ENCODE assay signal across 23 cellular contexts in genomic region chr16:27291722-27292240, GRCh38. TPM values are rescaled to one million over a fixed set of nuclear protein-coding genes. Genes with fewer than 3 reads are reported as not detected.
DNase-seq lines count a peak whose midpoint lies in the region; ATAC-seq and TF ChIP-seq lines count a peak whose summit lies in the region.
"Had no signal": no experiment of that assay in that cellular context is flagged by ENCODE, and none has a peak within 500 bp of the region (broad histone marks: within the 10 kb centered on the region; RNA-seq: fewer than 3 reads in every experiment).

No MANE protein-coding gene starts in this region.

- POLR2A ChIA-PET in activated CD4-positive, alpha-beta memory T cell treated with anti-CD3 and anti-CD28 coated beads for 36 hours (lab: Charles Lee) = no interaction called here
- POLR2A ChIA-PET in activated CD4-positive, alpha-beta memory T cell treated with anti-CD3 and anti-CD28 coated beads, Interleukin-2, amount 10 ng/mL, durations not matched to agents 7 days and 5 days (lab: Charles Lee) = interaction anchor here (3.6 kb wide), 1 partner anchor 26 kb away, joined by 49 read pairs; no protein-coding TSS in a partner anchor
- POLR2A ChIA-PET in IMR-90 (lab: Charles Lee; ENCODE audit: unreplicated experiment) = no interaction called here

- H2AK9ac ChIP-seq in IMR-90 (replicated peaks; ENCODE audit: low read depth, low read length, poor library complexity) = no peak overlapping the region

- no peak overlapping the region for H3K4ac ChIP-seq in IMR-90 (ENCODE audit: low read depth, low read length)

- no peaks in the 10 kb centered on the region for H3K36me3 ChIP-seq in IMR-90 (ENCODE audit: control insufficient read depth, insufficient read depth, low read length)

- no peak overlapping the region for H3K18ac ChIP-seq in IMR-90 (ENCODE audit: low read depth, low read length)

- dilution Hi-C loops in IMR-90 (cut with HindIII; ENCODE audit: low sequenced_read_pairs, unreplicated experiment) = no loop called here

- H3K4me2 ChIP-seq in IMR-90 (ENCODE audit: low read depth, low read length) = no peak overlapping the region

- TF ChIP-seq RAD21 in IMR-90 (IDR thresholded peaks at IDR 0.05; ENCODE audit: low read length) = no peak

- H2BK20ac ChIP-seq in IMR-90 (ENCODE audit: low read depth, low read length) = no peak overlapping the region

- no peak overlapping the region for H3K56ac ChIP-seq in IMR-90 (ENCODE audit: extremely low read depth, insufficient read depth, low read length)

- H3K27ac Mint-ChIP-seq in activated CD4-positive, alpha-beta memory T cell treated with anti-CD3 and anti-CD28 coated beads for 36 hours = no peak overlapping the region
- no peak overlapping the region for H3K27ac Mint-ChIP-seq in activated CD4-positive, alpha-beta memory T cell treated with anti-CD3 and anti-CD28 coated beads, Interleukin-2, amount 10 ng/mL, durations not matched to agents 7 days and 5 days
- H3K27ac Mint-ChIP-seq in stimulated activated naive B cell treated with anti-CD40 and anti-IgM and Interleukin-4, amounts not matched to agents 10 μg/mL and 1 μg/mL and 100 μg/mL, for 72 hours = peak overlapping the region; percentile 95
- H3K27ac Mint-ChIP-seq: CD4-positive, alpha-beta T cell had no signal

- peak; percentile 2 for DNase-seq in activated CD4-positive, alpha-beta memory T cell treated with anti-CD3 and anti-CD28 coated beads for 36 hours
- DNase-seq in activated CD4-positive, alpha-beta memory T cell treated with anti-CD3 and anti-CD28 coated beads, Interleukin-2, amount 10 ng/mL, durations not matched to agents 7 days and 5 days = no peak
- DNase-seq in IMR-90 (no peak), left lobe of liver (ENCODE audit: low spot score) (peak; percentile 22), NCI-H187 treated with DMSO at 0.1 percent for 48 hours (lab: John Stamatoyannopoulos, UW) (no peak)
- no peak for DNase-seq in stimulated activated naive B cell treated with anti-CD40 and anti-IgM and Interleukin-4, amounts not matched to agents 10 μg/mL and 1 μg/mL and 100 μg/mL, for 72 hours
- DNase-seq: Caco-2; CD4-positive, alpha-beta T cell; DMS 273 treated with DMSO at 0.1 percent for 48 hours; DND-41; GM23248; H9; KBM-7; NCI-H1092; NCI-H1436 treated with DMSO at 0.1 percent for 48 hours; NCI-H2029; NCI-H226; NCI-H510A treated with DMSO at 0.1 percent for 48 hours; NCI-H748 treated with DMSO at 0.1 percent for 48 hours; SIG-M5 had no signal

- H2AFZ ChIP-seq in IMR-90 (replicated peaks; ENCODE audit: low read length, poor library complexity) = no peak overlapping the region
- H2AFZ ChIP-seq: GM23248 had no signal

- no peaks in the 10 kb centered on the region for H3K27me3 ChIP-seq in IMR-90 (ENCODE audit: control insufficient read depth, insufficient read depth, low read length)

- peaks cover 0 to 7% of the 10 kb centered on the region in 2 experiments; a peak in 1 of 4 replicates for H3K79me1 ChIP-seq in IMR-90 (ENCODE audit: low read depth in 1 of 2, low read length in 2 of 2)

- H3K14ac ChIP-seq in IMR-90 (replicated peaks; ENCODE audit: low read depth, low read length) = no peak overlapping the region

- H4K8ac ChIP-seq in IMR-90 (ENCODE audit: low read depth in 2 of 2, low read length in 2 of 2) = no peak overlapping the region

- H4K91ac ChIP-seq in IMR-90 (ENCODE audit: insufficient read depth, low read depth, low read length) = no peak overlapping the region

- in situ Hi-C loops in IMR-90 (cut with MboI; ENCODE audit: low sequenced_read_pairs) = no loop called here

- ATAC-seq in IMR-90 (ENCODE audit: low read depth) (no peak), left lobe of liver (no peak), HG03159 (IDR thresholded peaks at IDR 0.05; ENCODE audit: unreplicated experiment) (no peak)
- no peak for ATAC-seq in stimulated activated naive B cell treated with anti-CD40 and anti-IgM and Interleukin-4, amounts not matched to agents 10 μg/mL and 1 μg/mL and 100 μg/mL, for 72 hours (replicated peaks)
- ATAC-seq: GM12878 had no signal

- no peaks in the 10 kb centered on the region for H3K27me3 Mint-ChIP-seq in activated CD4-positive, alpha-beta memory T cell treated with anti-CD3 and anti-CD28 coated beads for 36 hours
- peaks cover 9% of the 10 kb centered on the region for H3K27me3 Mint-ChIP-seq in activated CD4-positive, alpha-beta memory T cell treated with anti-CD3 and anti-CD28 coated beads, Interleukin-2, amount 10 ng/mL, durations not matched to agents 7 days and 5 days
- no peaks in the 10 kb centered on the region for H3K27me3 Mint-ChIP-seq in stimulated activated naive B cell treated with anti-CD40 and anti-IgM and Interleukin-4, amounts not matched to agents 10 μg/mL and 1 μg/mL and 100 μg/mL, for 72 hours
- H3K27me3 Mint-ChIP-seq: CD4-positive, alpha-beta T cell had no signal

- peaks cover 5% of the 10 kb centered on the region for H3K4me1 ChIP-seq in IMR-90 (ENCODE audit: control insufficient read depth, insufficient read depth, low read length)
- H3K4me1 ChIP-seq: Caco-2 had no signal

- H3K4me3 ChIP-seq in IMR-90 (ENCODE audit: insufficient read depth, low read depth, low read length) = no peak overlapping the region
- H3K4me3 ChIP-seq: GM12878, GM23248 had no signal

- intact Hi-C loops in activated CD4-positive, alpha-beta memory T cell treated with anti-CD3 and anti-CD28 coated beads for 36 hours (cut with micrococcal nuclease) = no loop called here
- intact Hi-C loops in IMR-90 (cut with micrococcal nuclease) = no loop called here

- H3K9me3 ChIP-seq in IMR-90 (ENCODE audit: control insufficient read depth, insufficient read depth, low read length) = no peaks in the 10 kb centered on the region
- H3K9me3 ChIP-seq: Caco-2 had no signal

- H3K9me3 Mint-ChIP-seq in activated CD4-positive, alpha-beta memory T cell treated with anti-CD3 and anti-CD28 coated beads for 36 hours = peaks cover 6% of the 10 kb centered on the region
- peaks cover 6% of the 10 kb centered on the region for H3K9me3 Mint-ChIP-seq in activated CD4-positive, alpha-beta memory T cell treated with anti-CD3 and anti-CD28 coated beads, Interleukin-2, amount 10 ng/mL, durations not matched to agents 7 days and 5 days
- H3K9me3 Mint-ChIP-seq in stimulated activated naive B cell treated with anti-CD40 and anti-IgM and Interleukin-4, amounts not matched to agents 10 μg/mL and 1 μg/mL and 100 μg/mL, for 72 hours = peaks cover 5 to 9% of the 10 kb centered on the region in 2 donors
- H3K9me3 Mint-ChIP-seq: CD4-positive, alpha-beta T cell; H9 had no signal

- H3K27ac ChIP-seq in IMR-90 (ENCODE audit: insufficient read depth, low read length) = no peak overlapping the region
- H3K27ac ChIP-seq: GM23248, RWPE1 had no signal

- peak overlapping the region; percentile 27; the same call in 1 of the 3 replicates for H2BK15ac ChIP-seq in IMR-90 (ENCODE audit: low read depth, low read length)

- 100% methylated on average over 1 of the region's 4 CpGs; no CpG with 5 or more reads in 1 of the 2 experiments for WGBS in IMR-90 (ENCODE audit: extremely low coverage in 2 of 2, insufficient read length in 1 of 2), 2 experiments

- peaks cover 4% of the 10 kb centered on the region for H3K36me3 Mint-ChIP-seq in activated CD4-positive, alpha-beta memory T cell treated with anti-CD3 and anti-CD28 coated beads for 36 hours
- H3K36me3 Mint-ChIP-seq in activated CD4-positive, alpha-beta memory T cell treated with anti-CD3 and anti-CD28 coated beads, Interleukin-2, amount 10 ng/mL, durations not matched to agents 7 days and 5 days (ENCODE audit: low read depth) = peaks cover 9% of the 10 kb centered on the region
- H3K36me3 Mint-ChIP-seq in stimulated activated naive B cell treated with anti-CD40 and anti-IgM and Interleukin-4, amounts not matched to agents 10 μg/mL and 1 μg/mL and 100 μg/mL, for 72 hours = peaks cover 5 to 7% of the 10 kb centered on the region in 2 donors

- no peak overlapping the region for H2BK5ac ChIP-seq in IMR-90 (ENCODE audit: low read depth, low read length, poor library complexity, severe bottlenecking)

- no peak overlapping the region for H3K9ac ChIP-seq in IMR-90 (ENCODE audit: low read depth, low read length)
- H3K9ac ChIP-seq: GM23248 had no signal

- H4K5ac ChIP-seq in IMR-90 (ENCODE audit: low read depth, low read length) = no peak overlapping the region

- no peak for TF ChIP-seq POLR2A in IMR-90 (IDR thresholded peaks at IDR 0.05; ENCODE audit: low read depth, low read length)

- H2BK120ac ChIP-seq in IMR-90 (ENCODE audit: low read depth, low read length) = peak overlapping the region; percentile 16; the same call in 1 of the 2 replicates

- H3K23ac ChIP-seq in IMR-90 (ENCODE audit: low read depth, low read length) = no peak overlapping the region

- H3K9me1 ChIP-seq in IMR-90 (ENCODE audit: insufficient read depth, low read length) = peaks cover 17% of the 10 kb centered on the region

- H3K4me3 Mint-ChIP-seq in activated CD4-positive, alpha-beta memory T cell treated with anti-CD3 and anti-CD28 coated beads for 36 hours = no peak overlapping the region
- H3K4me3 Mint-ChIP-seq in activated CD4-positive, alpha-beta memory T cell treated with anti-CD3 and anti-CD28 coated beads, Interleukin-2, amount 10 ng/mL, durations not matched to agents 7 days and 5 days = no peak overlapping the region
- H3K4me3 Mint-ChIP-seq in stimulated activated naive B cell treated with anti-CD40 and anti-IgM and Interleukin-4, amounts not matched to agents 10 μg/mL and 1 μg/mL and 100 μg/mL, for 72 hours = no peak overlapping the region
- H3K4me3 Mint-ChIP-seq: CD4-positive, alpha-beta T cell; H9 had no signal

- no peak overlapping the region for H2AK5ac ChIP-seq in IMR-90 (ENCODE audit: low read depth, low read length)

- TF ChIP-seq CTCF in IMR-90 (conservative IDR thresholded peaks at IDR 0.05; ENCODE audit: low read depth, low read length) = no peak

- BruUV-seq in IMR-90 (replicated peaks; lab: Mats Ljungman, UMichigan) = no TSS peak

- peaks cover 40% of the 10 kb centered on the region for H3K4me1 Mint-ChIP-seq in activated CD4-positive, alpha-beta memory T cell treated with anti-CD3 and anti-CD28 coated beads for 36 hours (ENCODE audit: low read depth)
- H3K4me1 Mint-ChIP-seq in activated CD4-positive, alpha-beta memory T cell treated with anti-CD3 and anti-CD28 coated beads, Interleukin-2, amount 10 ng/mL, durations not matched to agents 7 days and 5 days = peaks cover 37% of the 10 kb centered on the region
- peaks cover 45 to 70% of the 10 kb centered on the region in 2 donors for H3K4me1 Mint-ChIP-seq in stimulated activated naive B cell treated with anti-CD40 and anti-IgM and Interleukin-4, amounts not matched to agents 10 μg/mL and 1 μg/mL and 100 μg/mL, for 72 hours
- H3K4me1 Mint-ChIP-seq: H9 had no signal

- CTCF ChIA-PET in activated CD4-positive, alpha-beta memory T cell treated with anti-CD3 and anti-CD28 coated beads for 36 hours (lab: Charles Lee) = interaction anchor here (0.6 kb wide), 1 partner anchor 57 kb away, joined by 3 read pairs; no protein-coding TSS in a partner anchor
- CTCF ChIA-PET in activated CD4-positive, alpha-beta memory T cell treated with anti-CD3 and anti-CD28 coated beads, Interleukin-2, amount 10 ng/mL, durations not matched to agents 7 days and 5 days (lab: Charles Lee) = no interaction called here
- CTCF ChIA-PET in IMR-90 (lab: Yijun Ruan, JAX) = no interaction called here

- no peaks in the 10 kb centered on the region for H4K20me1 ChIP-seq in IMR-90 (ENCODE audit: insufficient read depth, low read length)

RNA-seq across cellular contexts. Expression of gene IL4R, which starts 22.0 kb away (rescaled TPM):
- 100 to 1,000 TPM; 146 to 153 TPM for total RNA-seq in activated CD4-positive, alpha-beta memory T cell treated with anti-CD3 and anti-CD28 coated beads for 36 hours
- 100 to 1,000 TPM; 257 to 268 TPM for total RNA-seq in activated CD4-positive, alpha-beta memory T cell treated with anti-CD3 and anti-CD28 coated beads, Interleukin-2, amount 10 ng/mL, durations not matched to agents 7 days and 5 days
- 6.3 and 8.3 TPM in 2 replicates for total RNA-seq in IMR-90 (2012; rRNA removed)
- polyA plus RNA-seq in IMR-90 (2012; rRNA removed) = 18.7 and 21.5 TPM in 2 replicates
- polyA plus RNA-seq in IMR-90 (2012; cell fraction: cytosol; rRNA removed) = 10.3 and 18.0 TPM in 2 replicates
- 32.7 and 42.5 TPM in 2 replicates for polyA plus RNA-seq in IMR-90 (2012; cell fraction: nucleus; rRNA removed; ENCODE audit: low replicate concordance)
- total RNA-seq in left lobe of liver = 51.4 TPM

RNA-seq across cellular contexts. Expression of gene NSMCE1, which starts 23.2 kb away (rescaled TPM):
- total RNA-seq in activated CD4-positive, alpha-beta memory T cell treated with anti-CD3 and anti-CD28 coated beads for 36 hours = 100 to 1,000 TPM; 120 to 121 TPM
- total RNA-seq in activated CD4-positive, alpha-beta memory T cell treated with anti-CD3 and anti-CD28 coated beads, Interleukin-2, amount 10 ng/mL, durations not matched to agents 7 days and 5 days = 100 to 1,000 TPM; 100 to 106 TPM
- total RNA-seq in IMR-90 (2012; rRNA removed) (120 and 130 TPM in 2 replicates), left lobe of liver (27.9 TPM)
- polyA plus RNA-seq in IMR-90 (2012; rRNA removed) = 47.5 and 48.0 TPM in 2 replicates
- 36.6 and 48.8 TPM in 2 replicates for polyA plus RNA-seq in IMR-90 (2012; cell fraction: cytosol; rRNA removed)
- 13.4 and 21.5 TPM in 2 replicates for polyA plus RNA-seq in IMR-90 (2012; cell fraction: nucleus; rRNA removed; ENCODE audit: low replicate concordance)

Comparison
In these comparisons a context has a peak if more than half of its experiments do, and no peak if none do; other contexts are left out.
1. DNase-seq: peak in activated CD4-positive, alpha-beta memory T cell treated with anti-CD3 and anti-CD28 coated beads for 36 hours (single experiment) and left lobe of liver (single experiment); none in activated CD4-positive, alpha-beta memory T cell treated with anti-CD3 and anti-CD28 coated beads, Interleukin-2, amount 10 ng/mL, durations not matched to agents 7 days and 5 days (single experiment), IMR-90 (single experiment), stimulated activated naive B cell treated with anti-CD40 and anti-IgM and Interleukin-4, amounts not matched to agents 10 μg/mL and 1 μg/mL and 100 μg/mL, for 72 hours (single experiment) and NCI-H187 treated with DMSO at 0.1 percent for 48 hours (single experiment).